In the genomic region with DNA sequence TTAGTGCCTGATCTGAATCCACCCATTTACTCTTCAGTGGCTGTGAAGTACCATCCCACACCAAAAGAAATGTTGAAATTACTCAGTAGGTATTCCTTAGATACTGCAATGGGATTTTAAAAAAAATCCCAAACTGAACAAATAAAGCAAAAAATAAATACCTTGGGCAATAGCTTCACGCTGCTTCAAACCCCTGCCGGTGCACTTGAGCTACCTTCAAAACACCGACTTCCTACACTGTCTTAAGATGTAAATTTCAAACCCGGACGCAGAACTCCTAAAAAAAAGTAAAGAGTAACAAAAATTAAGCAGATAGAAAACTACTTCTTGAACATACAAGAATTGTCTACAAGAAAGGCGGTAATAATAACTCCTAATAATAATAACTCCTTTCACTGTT, we compare ENCODE assay signal across 9 cellular contexts. TPM values are rescaled to one million over a fixed set of nuclear protein-coding genes. Genes with fewer than 3 reads are reported as not detected.
DNase-seq lines count a peak whose midpoint lies in the region; ATAC-seq and TF ChIP-seq lines count a peak whose summit lies in the region.
"Had no signal": no experiment of that assay in that cellular context is flagged by ENCODE, and none has a peak within 500 bp of the region (broad histone marks: within the 10 kb centered on the region; RNA-seq: fewer than 3 reads in every experiment).

No MANE protein-coding gene starts in this region.

- ATAC-seq in activated CD4-positive, alpha-beta T cell treated with anti-CD3 and anti-CD28 coated beads for 36 hours = no peak
- ATAC-seq in body of pancreas (peak; percentile 19), right lobe of liver (peak; percentile 10 to 37 (median 14))

- POLR2A ChIA-PET in activated CD4-positive, alpha-beta T cell treated with anti-CD3 and anti-CD28 coated beads for 36 hours (lab: Charles Lee) = no interaction called here

- H3K9me3 ChIP-seq in body of pancreas (no peaks in the 10 kb centered on the region), right lobe of liver (no peaks in the 10 kb centered on the region), stomach smooth muscle (ENCODE audit: control insufficient read depth in 2 of 2, low read length in 2 of 2) (no peaks in the 10 kb centered on the region)
- H3K9me3 ChIP-seq: SJSA1 had no signal

- H3K4me3 ChIP-seq in body of pancreas = peak overlapping the region in 1 of 2 donors; percentile 34
- H3K4me3 ChIP-seq in right lobe of liver = peak overlapping the region; percentile 42 to 64 (median 53)
- peak overlapping the region; percentile 75 to 83 for H3K4me3 ChIP-seq in stomach smooth muscle (ENCODE audit: low read length in 2 of 2)
- H3K4me3 ChIP-seq: SJSA1 had no signal

- intact Hi-C loops in activated CD4-positive, alpha-beta T cell treated with anti-CD3 and anti-CD28 coated beads for 36 hours (cut with DNase I, micrococcal nuclease) = no loop called here
- intact Hi-C loops in body of pancreas (cut with DNase I) (no loop called here), right lobe of liver (cut with DNase I) (no loop called here), Calu3 (cut with micrococcal nuclease; ENCODE audit: unreplicated experiment) (no loop called here)

- H3K27me3 Mint-ChIP-seq in activated CD4-positive, alpha-beta T cell treated with anti-CD3 and anti-CD28 coated beads for 36 hours = peaks cover 58% of the 10 kb centered on the region
- H3K27me3 Mint-ChIP-seq in Calu3 (ENCODE audit: unreplicated experiment) = no peaks in the 10 kb centered on the region

- H3K27ac ChIP-seq in body of pancreas = peak overlapping the region in 3 of 4 donors; percentile 60 to 73 (median 69)
- H3K27ac ChIP-seq in right lobe of liver = peak overlapping the region; percentile 70 to 94 (median 84)
- H3K27ac ChIP-seq in stomach smooth muscle (ENCODE audit: low read length) = peak overlapping the region; percentile 89
- H3K27ac ChIP-seq: SJSA1 had no signal

- 7 to 11% methylated on average over 6 of the region's 6 CpGs for WGBS in body of pancreas, 2 donors
- 3% methylated on average over 6 of the region's 6 CpGs for WGBS in right lobe of liver (ENCODE audit: insufficient coverage, low coverage, low lambda C conversion rate, missing lambda C conversion rate)

- H3K9ac ChIP-seq in stomach smooth muscle (ENCODE audit: low read length in 2 of 2) = peak overlapping the region; percentile 87 to 94

- H3K27ac Mint-ChIP-seq in activated CD4-positive, alpha-beta T cell treated with anti-CD3 and anti-CD28 coated beads for 36 hours = no peak overlapping the region
- H3K27ac Mint-ChIP-seq in Calu3 (ENCODE audit: unreplicated experiment) = no peak overlapping the region

- H3K27me3 ChIP-seq in body of pancreas = no peaks in the 10 kb centered on the region
- no peaks in the 10 kb centered on the region for H3K27me3 ChIP-seq in right lobe of liver
- no peaks in the 10 kb centered on the region for H3K27me3 ChIP-seq in stomach smooth muscle (ENCODE audit: control insufficient read depth in 1 of 2, insufficient read depth in 2 of 2, low read length in 2 of 2)

- no peaks in the 10 kb centered on the region for H3K36me3 Mint-ChIP-seq in activated CD4-positive, alpha-beta T cell treated with anti-CD3 and anti-CD28 coated beads for 36 hours (ENCODE audit: low read depth)
- no peaks in the 10 kb centered on the region for H3K36me3 Mint-ChIP-seq in Calu3 (ENCODE audit: insufficient read depth, unreplicated experiment)

- BruUV-seq in Calu3 (replicated peaks; lab: Mats Ljungman, UMichigan) = no TSS peak

- DNase-seq in activated CD4-positive, alpha-beta T cell treated with anti-CD3 and anti-CD28 coated beads for 36 hours = no peak
- DNase-seq in activated CD4-positive, alpha-beta T cell treated with anti-CD3 and anti-CD28 coated beads, Interleukin-2, amount 50 U/mL, for 1 hour = no peak
- DNase-seq in body of pancreas = no peak
- no peak for DNase-seq in right lobe of liver
- no peak for DNase-seq in Calu3
- no peak for DNase-seq in NCI-H510A (lab: John Stamatoyannopoulos, UW)
- DNase-seq in NCI-H187 (lab: John Stamatoyannopoulos, UW) = no peak

- peaks cover 16% of the 10 kb centered on the region for H3K4me1 Mint-ChIP-seq in activated CD4-positive, alpha-beta T cell treated with anti-CD3 and anti-CD28 coated beads for 36 hours
- no peaks in the 10 kb centered on the region for H3K4me1 Mint-ChIP-seq in Calu3 (ENCODE audit: low read depth, unreplicated experiment)

- H3K36me3 ChIP-seq in body of pancreas (replicated peaks in 1 of 2; ENCODE audit: insufficient read depth in 1 of 2, low read depth in 2 of 2) (no peaks in the 10 kb centered on the region), right lobe of liver (no peaks in the 10 kb centered on the region), stomach smooth muscle (ENCODE audit: control insufficient read depth in 2 of 2, insufficient read depth in 2 of 2, low read length in 2 of 2) (peaks cover 5 to 7% of the 10 kb centered on the region in 2 donors)
- H3K36me3 ChIP-seq: SJSA1 had no signal

- TF ChIP-seq POLR2A in body of pancreas (IDR thresholded peaks at IDR 0.05) (no peak), right lobe of liver (IDR thresholded peaks at IDR 0.05) (no peak)

- peaks cover 6% of the 10 kb centered on the region for H3K9me3 Mint-ChIP-seq in activated CD4-positive, alpha-beta T cell treated with anti-CD3 and anti-CD28 coated beads for 36 hours (ENCODE audit: low read depth)
- no peaks in the 10 kb centered on the region for H3K9me3 Mint-ChIP-seq in Calu3 (ENCODE audit: low read depth, unreplicated experiment)

- CTCF ChIA-PET in activated CD4-positive, alpha-beta T cell treated with anti-CD3 and anti-CD28 coated beads for 36 hours (lab: Charles Lee) = interaction anchor here (0.7 to 1.4 kb wide), 3 partner anchors 8 to 161 kb away, joined by 3 read pairs; no protein-coding TSS in a partner anchor
- CTCF ChIA-PET in Calu3 (lab: Charles Lee) = no interaction called here

- TF ChIP-seq CTCF in body of pancreas (IDR thresholded peaks at IDR 0.05) (peak in 2 of 7 experiments; percentile 8 to 20), right lobe of liver (IDR thresholded peaks at IDR 0.05) (no peak), Calu3 (IDR thresholded peaks at IDR 0.05; ENCODE audit: unreplicated experiment) (no peak)

- H3K4me1 ChIP-seq in body of pancreas (no peaks in the 10 kb centered on the region), right lobe of liver (peaks cover 0 to 11% (median 0%) of the 10 kb centered on the region in 4 donors), stomach smooth muscle (ENCODE audit: control insufficient read depth, insufficient read depth, low read length) (peaks cover 2% of the 10 kb centered on the region)
- H3K4me1 ChIP-seq: SJSA1 had no signal

- peak overlapping the region; percentile 59 for H3K4me3 Mint-ChIP-seq in activated CD4-positive, alpha-beta T cell treated with anti-CD3 and anti-CD28 coated beads for 36 hours
- no peak overlapping the region for H3K4me3 Mint-ChIP-seq in Calu3 (ENCODE audit: low read depth, unreplicated experiment)

RNA-seq across cellular contexts. Expression of gene ABCC9, which starts 0.7 kb away (rescaled TPM):
- not detected for total RNA-seq in activated CD4-positive, alpha-beta T cell treated with anti-CD3 and anti-CD28 coated beads for 36 hours
- total RNA-seq in body of pancreas = 10 to 100 TPM; 12.2 to 13.2 TPM
- total RNA-seq in right lobe of liver = 10 to 100 TPM; 26.5 to 71.2 (median 37.1) TPM
- total RNA-seq in Calu3 (2022) = 0.05 TPM in 1 of 2 replicates, not detected in the other

Comparison
In these comparisons a context has a peak if more than half of its experiments do, and no peak if none do; other contexts are left out.
1. RNA of gene ABCC9, which starts 0.7 kb away (total RNA-seq): 26.5 to 71.2 TPM in right lobe of liver and 12.2 to 13.2 TPM in body of pancreas; 0.05 TPM in Calu3 and not detected in activated CD4-positive, alpha-beta T cell treated with anti-CD3 and anti-CD28 coated beads for 36 hours; every median in the first group is over 10 times any median in the second.
2. Peak in every context shown above with its lines, with median percentiles within 50 percentile points of each other: H3K27ac ChIP-seq.